Comparison of ENCODE assay signal across 2 cellular contexts in the genomic region with DNA sequence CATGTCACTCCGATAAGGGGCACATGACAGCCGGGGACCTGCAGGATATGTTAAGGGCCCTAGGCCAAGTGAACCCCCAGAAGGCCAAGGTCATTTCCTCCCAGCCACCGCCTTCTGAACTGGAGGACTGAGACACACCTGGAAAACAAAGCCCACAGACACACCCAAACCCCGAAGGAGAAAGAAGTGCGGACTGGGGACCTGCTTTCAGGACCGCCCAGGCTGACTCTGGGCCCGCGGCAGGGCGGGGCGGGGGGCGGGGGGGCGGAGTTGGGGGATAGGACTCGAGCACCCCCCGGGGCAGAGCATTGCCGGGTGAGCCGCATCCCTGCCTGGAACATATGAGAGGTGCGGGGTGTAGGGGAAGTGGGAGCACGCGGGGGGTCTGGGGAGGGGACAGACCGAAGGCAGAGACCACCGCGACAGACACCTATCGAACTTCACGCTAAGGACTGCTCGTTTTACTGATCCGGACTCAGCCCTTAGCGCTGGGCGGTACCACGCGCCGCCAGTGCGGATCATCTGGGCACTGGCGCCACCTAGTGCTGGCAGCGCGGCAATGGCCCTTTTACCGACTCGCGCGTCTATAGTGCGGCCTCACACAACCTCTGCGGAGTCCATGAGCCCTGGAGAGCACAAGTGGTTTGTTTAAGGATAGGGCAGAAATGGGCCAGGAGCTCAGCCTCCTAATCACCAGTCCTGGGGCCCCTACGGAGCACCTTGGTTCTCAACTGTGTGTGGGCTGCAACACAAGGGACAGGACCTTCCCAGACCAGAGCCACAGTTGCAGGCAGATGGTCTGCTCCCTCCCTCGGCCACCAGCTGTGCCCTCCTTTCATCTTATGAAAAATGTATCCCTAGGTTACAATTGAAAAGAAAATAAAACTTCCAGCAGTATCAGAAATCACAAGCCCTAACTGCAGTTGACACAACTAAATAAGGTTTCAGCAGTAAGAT.
TF ChIP-seq lines count a peak whose summit lies in the region.

No MANE protein-coding gene starts in this region.

TF ChIP-seq in HEK293, 187 proteins besides CTCF, POLR2A, EP300 and RAD21 (continued from another document and continues in another):
- TF ChIP-seq HOXA7 (CRISPR knock-in tag; IDR thresholded peaks at IDR 0.05; ENCODE audit: borderline replicate concordance) (no peak), SCRT2 (tag by site-specific recombination; IDR thresholded peaks at IDR 0.05) (no peak), ZNF404 (tag by site-specific recombination; IDR thresholded peaks at IDR 0.05) (no peak), ZNF394 (tag by site-specific recombination; IDR thresholded peaks at IDR 0.05; ENCODE audit: borderline replicate concordance) (no peak), ZNF341 (tag by site-specific recombination; IDR thresholded peaks at IDR 0.05; ENCODE audit: low read depth) (no peak), ZFHX2 (tag by site-specific recombination; conservative IDR thresholded peaks at IDR 0.05) (no peak), ZSCAN16 (tag by site-specific recombination; IDR thresholded peaks at IDR 0.05) (no peak), ZNF10 (tag by site-specific recombination; IDR thresholded peaks at IDR 0.05) (no peak), RBAK (tag by site-specific recombination; IDR thresholded peaks at IDR 0.05) (no peak), ZNF311 (tag by site-specific recombination; IDR thresholded peaks at IDR 0.05; ENCODE audit: borderline replicate concordance) (no peak), ZNF621 (tag by site-specific recombination; IDR thresholded peaks at IDR 0.05) (no peak), ZNF521 (tag by site-specific recombination; IDR thresholded peaks at IDR 0.05) (no peak), ZNF391 (tag by site-specific recombination; IDR thresholded peaks at IDR 0.05; ENCODE audit: borderline replicate concordance, low read depth) (no peak), ZNF707 (tag by site-specific recombination; IDR thresholded peaks at IDR 0.05) (no peak), ZNF184 (tag by site-specific recombination; IDR thresholded peaks at IDR 0.05) (no peak), KLF9 (tag by site-specific recombination; IDR thresholded peaks at IDR 0.05; ENCODE audit: low read depth) (no peak), ZNF768 (tag by site-specific recombination; IDR thresholded peaks at IDR 0.05) (no peak), ZNF660 (tag by site-specific recombination; IDR thresholded peaks at IDR 0.05) (no peak), ZNF677 (tag by site-specific recombination; IDR thresholded peaks at IDR 0.05) (no peak), ZNF670 (tag by site-specific recombination; IDR thresholded peaks at IDR 0.05; ENCODE audit: low read depth) (no peak), SETDB1 (IDR thresholded peaks at IDR 0.05; ENCODE audit: insufficient read length, low read length) (no peak), KLF16 (tag by site-specific recombination; IDR thresholded peaks at IDR 0.05) (0 out of 2 replicates have a peak, but pooled peaks have one; percentile 49), ZNF266 (tag by site-specific recombination; IDR thresholded peaks at IDR 0.05; ENCODE audit: low read depth) (no peak), ZNF157 (tag by site-specific recombination; IDR thresholded peaks at IDR 0.05) (no peak), HOXC10 (CRISPR knock-in tag; IDR thresholded peaks at IDR 0.05) (no peak), ZNF155 (tag by site-specific recombination; IDR thresholded peaks at IDR 0.05) (no peak), OVOL3 (tag by site-specific recombination; IDR thresholded peaks at IDR 0.05) (no peak)
- TF ChIP-seq, protein P1, sequence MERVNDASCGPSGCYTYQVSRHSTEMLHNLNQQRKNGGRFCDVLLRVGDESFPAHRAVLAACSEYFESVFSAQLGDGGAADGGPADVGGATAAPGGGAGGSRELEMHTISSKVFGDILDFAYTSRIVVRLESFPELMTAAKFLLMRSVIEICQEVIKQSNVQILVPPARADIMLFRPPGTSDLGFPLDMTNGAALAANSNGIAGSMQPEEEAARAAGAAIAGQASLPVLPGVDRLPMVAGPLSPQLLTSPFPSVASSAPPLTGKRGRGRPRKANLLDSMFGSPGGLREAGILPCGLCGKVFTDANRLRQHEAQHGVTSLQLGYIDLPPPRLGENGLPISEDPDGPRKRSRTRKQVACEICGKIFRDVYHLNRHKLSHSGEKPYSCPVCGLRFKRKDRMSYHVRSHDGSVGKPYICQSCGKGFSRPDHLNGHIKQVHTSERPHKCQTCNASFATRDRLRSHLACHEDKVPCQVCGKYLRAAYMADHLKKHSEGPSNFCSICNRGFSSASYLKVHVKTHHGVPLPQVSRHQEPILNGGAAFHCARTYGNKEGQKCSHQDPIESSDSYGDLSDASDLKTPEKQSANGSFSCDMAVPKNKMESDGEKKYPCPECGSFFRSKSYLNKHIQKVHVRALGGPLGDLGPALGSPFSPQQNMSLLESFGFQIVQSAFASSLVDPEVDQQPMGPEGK (tag by site-specific recombination; IDR thresholded peaks at IDR 0.05), result no peak
- TF ChIP-seq, protein P2, sequence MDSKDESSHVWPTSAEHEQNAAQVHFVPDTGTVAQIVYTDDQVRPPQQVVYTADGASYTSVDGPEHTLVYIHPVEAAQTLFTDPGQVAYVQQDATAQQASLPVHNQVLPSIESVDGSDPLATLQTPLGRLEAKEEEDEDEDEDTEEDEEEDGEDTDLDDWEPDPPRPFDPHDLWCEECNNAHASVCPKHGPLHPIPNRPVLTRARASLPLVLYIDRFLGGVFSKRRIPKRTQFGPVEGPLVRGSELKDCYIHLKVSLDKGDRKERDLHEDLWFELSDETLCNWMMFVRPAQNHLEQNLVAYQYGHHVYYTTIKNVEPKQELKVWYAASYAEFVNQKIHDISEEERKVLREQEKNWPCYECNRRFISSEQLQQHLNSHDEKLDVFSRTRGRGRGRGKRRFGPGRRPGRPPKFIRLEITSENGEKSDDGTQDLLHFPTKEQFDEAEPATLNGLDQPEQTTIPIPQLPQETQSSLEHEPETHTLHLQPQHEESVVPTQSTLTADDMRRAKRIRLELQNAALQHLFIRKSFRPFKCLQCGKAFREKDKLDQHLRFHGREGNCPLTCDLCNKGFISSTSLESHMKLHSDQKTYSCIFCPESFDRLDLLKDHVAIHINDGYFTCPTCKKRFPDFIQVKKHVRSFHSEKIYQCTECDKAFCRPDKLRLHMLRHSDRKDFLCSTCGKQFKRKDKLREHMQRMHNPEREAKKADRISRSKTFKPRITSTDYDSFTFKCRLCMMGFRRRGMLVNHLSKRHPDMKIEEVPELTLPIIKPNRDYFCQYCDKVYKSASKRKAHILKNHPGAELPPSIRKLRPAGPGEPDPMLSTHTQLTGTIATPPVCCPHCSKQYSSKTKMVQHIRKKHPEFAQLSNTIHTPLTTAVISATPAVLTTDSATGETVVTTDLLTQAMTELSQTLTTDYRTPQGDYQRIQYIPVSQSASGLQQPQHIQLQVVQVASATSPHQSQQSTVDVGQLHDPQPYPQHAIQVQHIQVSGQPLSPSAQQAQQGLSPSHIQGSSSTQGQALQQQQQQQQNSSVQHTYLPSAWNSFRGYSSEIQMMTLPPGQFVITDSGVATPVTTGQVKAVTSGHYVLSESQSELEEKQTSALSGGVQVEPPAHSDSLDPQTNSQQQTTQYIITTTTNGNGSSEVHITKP (tag by site-specific recombination; IDR thresholded peaks at IDR 0.05), result peak; percentile 75
- TF ChIP-seq, protein P3, sequence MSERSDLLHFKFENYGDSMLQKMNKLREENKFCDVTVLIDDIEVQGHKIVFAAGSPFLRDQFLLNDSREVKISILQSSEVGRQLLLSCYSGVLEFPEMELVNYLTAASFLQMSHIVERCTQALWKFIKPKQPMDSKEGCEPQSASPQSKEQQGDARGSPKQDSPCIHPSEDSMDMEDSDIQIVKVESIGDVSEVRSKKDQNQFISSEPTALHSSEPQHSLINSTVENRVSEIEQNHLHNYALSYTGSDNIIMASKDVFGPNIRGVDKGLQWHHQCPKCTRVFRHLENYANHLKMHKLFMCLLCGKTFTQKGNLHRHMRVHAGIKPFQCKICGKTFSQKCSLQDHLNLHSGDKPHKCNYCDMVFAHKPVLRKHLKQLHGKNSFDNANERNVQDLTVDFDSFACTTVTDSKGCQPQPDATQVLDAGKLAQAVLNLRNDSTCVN (tag by site-specific recombination; optimal IDR thresholded peaks at IDR 0.05), result peak; percentile 21

TF ChIP-seq in SK-N-SH, 30 proteins besides CTCF, POLR2A, EP300 and RAD21 (continued from another document):
- TF ChIP-seq, protein P4, sequence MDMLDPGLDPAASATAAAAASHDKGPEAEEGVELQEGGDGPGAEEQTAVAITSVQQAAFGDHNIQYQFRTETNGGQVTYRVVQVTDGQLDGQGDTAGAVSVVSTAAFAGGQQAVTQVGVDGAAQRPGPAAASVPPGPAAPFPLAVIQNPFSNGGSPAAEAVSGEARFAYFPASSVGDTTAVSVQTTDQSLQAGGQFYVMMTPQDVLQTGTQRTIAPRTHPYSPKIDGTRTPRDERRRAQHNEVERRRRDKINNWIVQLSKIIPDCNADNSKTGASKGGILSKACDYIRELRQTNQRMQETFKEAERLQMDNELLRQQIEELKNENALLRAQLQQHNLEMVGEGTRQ (IDR thresholded peaks at IDR 0.05; ENCODE audit: borderline replicate concordance, low read depth, low read length), result peak; percentile 13; the same call in 1 of the 2 replicates
- TF ChIP-seq SMC3 (IDR thresholded peaks at IDR 0.05; ENCODE audit: low read depth, low read length) (peak; percentile 99), POLR2AphosphoS5 (IDR thresholded peaks at IDR 0.05; ENCODE audit: low read depth, low read length) (no peak), TEAD4 (IDR thresholded peaks at IDR 0.05; ENCODE audit: borderline replicate concordance, insufficient read depth) (no peak), RCOR1 (IDR thresholded peaks at IDR 0.05; ENCODE audit: low read length) (peak; percentile 24; the same call in 1 of the 2 replicates), YY1 (IDR thresholded peaks at IDR 0.05; ENCODE audit: low read depth) (no peak)
- TF ChIP-seq, protein P5, sequence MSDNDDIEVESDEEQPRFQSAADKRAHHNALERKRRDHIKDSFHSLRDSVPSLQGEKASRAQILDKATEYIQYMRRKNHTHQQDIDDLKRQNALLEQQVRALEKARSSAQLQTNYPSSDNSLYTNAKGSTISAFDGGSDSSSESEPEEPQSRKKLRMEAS (IDR thresholded peaks at IDR 0.05; ENCODE audit: low read depth), result peak; percentile 68; the same call in 1 of the 2 replicates
- TF ChIP-seq, protein P6, sequence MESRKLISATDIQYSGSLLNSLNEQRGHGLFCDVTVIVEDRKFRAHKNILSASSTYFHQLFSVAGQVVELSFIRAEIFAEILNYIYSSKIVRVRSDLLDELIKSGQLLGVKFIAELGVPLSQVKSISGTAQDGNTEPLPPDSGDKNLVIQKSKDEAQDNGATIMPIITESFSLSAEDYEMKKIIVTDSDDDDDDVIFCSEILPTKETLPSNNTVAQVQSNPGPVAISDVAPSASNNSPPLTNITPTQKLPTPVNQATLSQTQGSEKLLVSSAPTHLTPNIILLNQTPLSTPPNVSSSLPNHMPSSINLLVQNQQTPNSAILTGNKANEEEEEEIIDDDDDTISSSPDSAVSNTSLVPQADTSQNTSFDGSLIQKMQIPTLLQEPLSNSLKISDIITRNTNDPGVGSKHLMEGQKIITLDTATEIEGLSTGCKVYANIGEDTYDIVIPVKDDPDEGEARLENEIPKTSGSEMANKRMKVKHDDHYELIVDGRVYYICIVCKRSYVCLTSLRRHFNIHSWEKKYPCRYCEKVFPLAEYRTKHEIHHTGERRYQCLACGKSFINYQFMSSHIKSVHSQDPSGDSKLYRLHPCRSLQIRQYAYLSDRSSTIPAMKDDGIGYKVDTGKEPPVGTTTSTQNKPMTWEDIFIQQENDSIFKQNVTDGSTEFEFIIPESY (IDR thresholded peaks at IDR 0.05; ENCODE audit: borderline replicate concordance, low read depth), result no peak
